Comparison of ENCODE assay signal across 32 cellular contexts in genomic region chr4:152235718-152236117, GRCh38.
"Had no signal": no experiment of that assay in that cellular context is flagged by ENCODE, and none has a peak within 500 bp of the region (broad histone marks: within the 10 kb centered on the region; RNA-seq: fewer than 3 reads in every experiment).

No MANE protein-coding gene starts in this region.

- H3K4me3 Mint-ChIP-seq: activated CD4-positive, alpha-beta memory T cell treated with anti-CD3 and anti-CD28 coated beads, Interleukin-2, amount 10 ng/mL, durations not matched to agents 7 days and 5 days; activated CD4-positive, alpha-beta T cell treated with anti-CD3 and anti-CD28 coated beads for 36 hours; activated naive CD4-positive, alpha-beta T cell treated with anti-CD3 and anti-CD28 coated beads for 36 hours; activated naive CD8-positive, alpha-beta T cell; activated T-helper 17 cell treated with anti-CD3 and anti-CD28 coated beads, Interleukin-2, amount 50 U/mL, for 72 hours; brain had no signal

- H3K9me3 ChIP-seq: Peyer's patch, SJCRH30, SK-N-SH had no signal

- H3K27me3 Mint-ChIP-seq: activated CD4-positive, alpha-beta T cell treated with anti-CD3 and anti-CD28 coated beads for 36 hours; activated naive CD8-positive, alpha-beta T cell; activated T-helper 17 cell treated with anti-CD3 and anti-CD28 coated beads, Interleukin-2, amount 50 U/mL, for 72 hours had no signal

- H3K4me3 ChIP-seq: Peyer's patch, SJCRH30 had no signal

- H3K36me3 Mint-ChIP-seq: brain had no signal

- H3K36me3 ChIP-seq: Peyer's patch, SJCRH30, WERI-Rb-1 had no signal

- H3K9ac ChIP-seq: KMS-11, SK-N-SH had no signal

- H3K27ac ChIP-seq: KMS-11, Peyer's patch, RWPE1, SJCRH30, WERI-Rb-1 had no signal

- H3K27ac Mint-ChIP-seq: activated CD4-positive, alpha-beta memory T cell treated with anti-CD3 and anti-CD28 coated beads, Interleukin-2, amount 10 ng/mL, durations not matched to agents 7 days and 5 days; activated CD4-positive, alpha-beta T cell treated with anti-CD3 and anti-CD28 coated beads for 36 hours; activated naive CD4-positive, alpha-beta T cell treated with anti-CD3 and anti-CD28 coated beads for 36 hours; activated naive CD8-positive, alpha-beta T cell; activated T-helper 17 cell treated with anti-CD3 and anti-CD28 coated beads, Interleukin-2, amount 50 U/mL, for 72 hours had no signal

- H3K4me2 ChIP-seq: KMS-11, SK-N-SH had no signal

- FAIRE-seq: astrocyte had no signal

- DNase-seq: activated CD4-positive, alpha-beta memory T cell treated with anti-CD3 and anti-CD28 coated beads, Interleukin-2, amount 10 ng/mL, durations not matched to agents 7 days and 5 days; activated CD4-positive, alpha-beta T cell treated with anti-CD3 and anti-CD28 coated beads for 36 hours; activated CD4-positive, alpha-beta T cell treated with anti-CD3 and anti-CD28 coated beads, Interleukin-2, amount 50 U/mL, for 1 hour; activated gamma-delta T cell; activated naive CD4-positive, alpha-beta T cell treated with anti-CD3 and anti-CD28 coated beads for 36 hours; activated T-cell treated with anti-CD3 and anti-CD28 coated beads for 4 hours; activated T-cell treated with anti-CD3 and anti-CD28 coated beads, Interleukin-2, amount 50 U/mL, for 48 hours; amygdala; MV-4-11; NCI-H1092 treated with DMSO at 0.1 percent for 48 hours; NCI-H1417 treated with DMSO at 0.1 percent for 48 hours; NCI-H1694; NCI-H2029; NCI-H2107; NCI-H2171 treated with DMSO at 0.1 percent for 48 hours; NCI-H345; NCI-H510A treated with DMSO at 0.1 percent for 48 hours; NCI-H69; NK-92 treated with Interleukin-12 subunit alpha and Interleukin-12 subunit beta, amount 100 ng/mL, for 24 hours; OCI-M1; Peyer's patch; Right ventricle myocardium superior; SJCRH30; SK-N-SH; T-helper 1 cell; WERI-Rb-1 had no signal

- H3K27me3 ChIP-seq: Peyer's patch, SJCRH30 had no signal

- H3K4me1 ChIP-seq: Peyer's patch, SJCRH30 had no signal

- H3K4me1 Mint-ChIP-seq: activated CD4-positive, alpha-beta memory T cell treated with anti-CD3 and anti-CD28 coated beads, Interleukin-2, amount 10 ng/mL, durations not matched to agents 7 days and 5 days; activated CD4-positive, alpha-beta T cell treated with anti-CD3 and anti-CD28 coated beads for 36 hours; activated T-helper 17 cell treated with anti-CD3 and anti-CD28 coated beads, Interleukin-2, amount 50 U/mL, for 72 hours had no signal
